16 cellular contexts compared by ENCODE assay signal in the genomic region with DNA sequence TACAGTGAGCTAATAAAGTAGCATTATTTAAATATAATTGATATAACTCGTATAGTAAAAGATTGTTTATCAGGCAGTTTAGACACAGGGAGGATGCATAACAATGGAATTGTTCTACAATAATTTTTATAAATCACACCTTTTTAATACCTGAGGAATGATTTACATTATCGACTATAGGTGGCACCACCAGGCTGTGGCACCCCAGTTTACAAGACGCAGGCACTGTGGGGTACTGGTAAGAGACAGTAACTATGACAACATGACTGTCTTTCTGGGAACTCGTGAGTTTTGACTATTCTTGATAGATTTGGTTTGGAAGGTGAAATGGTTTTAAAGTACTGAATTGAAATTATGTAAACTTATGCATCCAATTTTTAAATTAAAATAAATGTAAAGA. TPM values are rescaled to one million over a fixed set of nuclear protein-coding genes. Genes with fewer than 3 reads are reported as not detected.
A peak's percentile ranks its signal among the peaks of the same experiment; 100 is the strongest.
DNase-seq lines count a peak whose midpoint lies in the region; ATAC-seq and TF ChIP-seq lines count a peak whose summit lies in the region.
"Had no signal": no experiment of that assay in that cellular context is flagged by ENCODE, and none has a peak within 500 bp of the region (broad histone marks: within the 10 kb centered on the region; RNA-seq: fewer than 3 reads in every experiment).

No MANE protein-coding gene starts in this region.

- peaks cover 5% of the 10 kb centered on the region for H3K27me3 Mint-ChIP-seq in activated naive CD4-positive, alpha-beta T cell treated with anti-CD3 and anti-CD28 coated beads for 36 hours (ENCODE audit: low read depth)
- peaks cover 13% of the 10 kb centered on the region for H3K27me3 Mint-ChIP-seq in nephron progenitor cell (ENCODE audit: low read depth, poor library complexity)

- no peak overlapping the region for H3K27ac Mint-ChIP-seq in activated naive CD4-positive, alpha-beta T cell treated with anti-CD3 and anti-CD28 coated beads for 36 hours
- no peak overlapping the region for H3K27ac Mint-ChIP-seq in nephron progenitor cell

- intact Hi-C loops in activated naive CD4-positive, alpha-beta T cell treated with anti-CD3 and anti-CD28 coated beads for 36 hours (cut with micrococcal nuclease), result loop anchor here (1.0 to 2.0 kb wide), 2 partner anchors 99 to 225 kb away; no protein-coding TSS in a partner anchor

- no peak overlapping the region for H3K4me3 Mint-ChIP-seq in activated naive CD4-positive, alpha-beta T cell treated with anti-CD3 and anti-CD28 coated beads for 36 hours
- H3K4me3 Mint-ChIP-seq in nephron progenitor cell, result no peak overlapping the region
- H3K4me3 Mint-ChIP-seq: neural crest cell had no signal

- no peak for ATAC-seq in GM18505 (IDR thresholded peaks at IDR 0.05; ENCODE audit: unreplicated experiment)
- ATAC-seq: left cardiac atrium, Panc1 had no signal

- no peak for TF ChIP-seq POLR2A in GM18505 (IDR thresholded peaks at IDR 0.05; ENCODE audit: borderline replicate concordance, extremely low read depth, insufficient read depth, insufficient read length)

- peak; percentile 11 for TF ChIP-seq CTCF in GM13977 (IDR thresholded peaks at IDR 0.05; ENCODE audit: extremely low read depth, insufficient read depth, missing control alignments)
- TF ChIP-seq CTCF in nephron progenitor cell (IDR thresholded peaks at IDR 0.05), result no peak

- H3K4me1 Mint-ChIP-seq in activated naive CD4-positive, alpha-beta T cell treated with anti-CD3 and anti-CD28 coated beads for 36 hours (ENCODE audit: low read depth), result no peaks in the 10 kb centered on the region
- no peaks in the 10 kb centered on the region for H3K4me1 Mint-ChIP-seq in nephron progenitor cell

- CTCF ChIA-PET in activated naive CD4-positive, alpha-beta T cell treated with anti-CD3 and anti-CD28 coated beads for 36 hours (lab: Charles Lee), result interaction anchor here (0.6 to 2.4 kb wide), 4 partner anchors 98 to 221 kb away, joined by 3 to 9 read pairs (median 7); no protein-coding TSS in a partner anchor

- no peaks in the 10 kb centered on the region for H3K36me3 Mint-ChIP-seq in activated naive CD4-positive, alpha-beta T cell treated with anti-CD3 and anti-CD28 coated beads for 36 hours (ENCODE audit: low read depth)
- no peaks in the 10 kb centered on the region for H3K36me3 Mint-ChIP-seq in nephron progenitor cell (ENCODE audit: low read depth)

- peak; percentile 24 for DNase-seq in activated naive CD4-positive, alpha-beta T cell treated with anti-CD3 and anti-CD28 coated beads for 36 hours
- no peak for DNase-seq in activated naive CD4-positive, alpha-beta T cell treated with Interleukin-2 at 50 U/mL for 16 hours
- DNase-seq in GM13977 (ENCODE audit: low spot score), result no peak
- DNase-seq in T follicular helper cell (ENCODE audit: low read depth), result peak; percentile 2
- peak; percentile 8 for DNase-seq in stimulated activated CD4-positive, alpha-beta T cell treated with anti-CD3 and anti-CD28 coated beads, Interleukin-4, amount 100 ng/mL, for 1 hour
- DNase-seq in nephron progenitor cell, result no peak
- no peak for DNase-seq in NCI-H1105 treated with DMSO at 0.1 percent for 48 hours (lab: John Stamatoyannopoulos, UW)
- DNase-seq: activated gamma-delta T cell treated with Interleukin-2 at 50 U/mL for 16 hours, left cardiac atrium, NCI-H1092 treated with DMSO at 0.1 percent for 48 hours, spleen, uterus had no signal

- H3K9me3 Mint-ChIP-seq in activated naive CD4-positive, alpha-beta T cell treated with anti-CD3 and anti-CD28 coated beads for 36 hours, result no peaks in the 10 kb centered on the region
- no peaks in the 10 kb centered on the region for H3K9me3 Mint-ChIP-seq in nephron progenitor cell
- H3K9me3 Mint-ChIP-seq: neural crest cell had no signal

- in situ Hi-C loops in GM13977 (cut with MboI; ENCODE audit: low pct_unique_long_range_greater_than_20kb, low sequenced_read_pairs, unreplicated experiment), result no loop called here

RNA-seq across cellular contexts. Expression of gene STBD1, which starts 27.1 kb away (rescaled TPM):
- total RNA-seq in activated naive CD4-positive, alpha-beta T cell treated with anti-CD3 and anti-CD28 coated beads for 36 hours, result not detected

RNA-seq across cellular contexts. Expression of gene FAM47E, which starts 27.9 kb away (rescaled TPM):
- total RNA-seq in activated naive CD4-positive, alpha-beta T cell treated with anti-CD3 and anti-CD28 coated beads for 36 hours, result not detected
- total RNA-seq: ascending aorta had no signal

Comparison
In these comparisons a context has a peak if more than half of its experiments do, and no peak if none do; other contexts are left out.
1. DNase-seq: peak in activated naive CD4-positive, alpha-beta T cell treated with anti-CD3 and anti-CD28 coated beads for 36 hours (single experiment), T follicular helper cell (single experiment) and stimulated activated CD4-positive, alpha-beta T cell treated with anti-CD3 and anti-CD28 coated beads, Interleukin-4, amount 100 ng/mL, for 1 hour (single experiment); none in activated naive CD4-positive, alpha-beta T cell treated with Interleukin-2 at 50 U/mL for 16 hours (single experiment), GM13977 (single experiment), nephron progenitor cell (single experiment) and NCI-H1105 treated with DMSO at 0.1 percent for 48 hours (single experiment).